ENCODE assay signal across 2 cellular contexts in genomic region chr19:52296400-52296772, GRCh38.
TF ChIP-seq lines count a peak whose summit lies in the region.

No MANE protein-coding gene starts in this region.

TF ChIP-seq in endothelial cell of umbilical vein, 7 proteins besides CTCF, POLR2A, EP300 and RAD21:
- TF ChIP-seq GATA2 (IDR thresholded peaks at IDR 0.05; ENCODE audit: insufficient read depth, insufficient read length, low read depth, low read length) (no peak), EZH2 (IDR thresholded peaks at IDR 0.05; ENCODE audit: borderline replicate concordance, low read depth, low read length, severe bottlenecking) (no peak), MAX (IDR thresholded peaks at IDR 0.05; ENCODE audit: insufficient read depth, insufficient read length) (no peak), MYC (IDR thresholded peaks at IDR 0.05; ENCODE audit: low read depth, low read length) (no peak), FOS (IDR thresholded peaks at IDR 0.05; ENCODE audit: borderline replicate concordance, insufficient read depth, low read length) (no peak), POLR2AphosphoS5 (IDR thresholded peaks at IDR 0.05; ENCODE audit: insufficient read depth, low read depth, low read length) (no peak), JUN (IDR thresholded peaks at IDR 0.05; ENCODE audit: borderline replicate concordance, insufficient read depth, insufficient read length, low read depth) (no peak)
TF ChIP-seq in endothelial cell of umbilical vein: peak in this region for 0.

TF ChIP-seq in GM12891, 5 proteins besides CTCF, POLR2A, EP300 and RAD21:
- TF ChIP-seq SPI1 (IDR thresholded peaks at IDR 0.05; ENCODE audit: low read depth, low read length) (no peak), TAF1 (IDR thresholded peaks at IDR 0.05; ENCODE audit: low read depth, low read length) (no peak), POU2F2 (IDR thresholded peaks at IDR 0.05; ENCODE audit: low read depth, low read length) (no peak), POLR2AphosphoS5 (IDR thresholded peaks at IDR 0.05; ENCODE audit: low read depth, low read length) (no peak), PAX5 (IDR thresholded peaks at IDR 0.05; ENCODE audit: insufficient read depth, low read length, severe bottlenecking) (no peak)
